1 cellular context compared by ENCODE assay signal in the genomic region with DNA sequence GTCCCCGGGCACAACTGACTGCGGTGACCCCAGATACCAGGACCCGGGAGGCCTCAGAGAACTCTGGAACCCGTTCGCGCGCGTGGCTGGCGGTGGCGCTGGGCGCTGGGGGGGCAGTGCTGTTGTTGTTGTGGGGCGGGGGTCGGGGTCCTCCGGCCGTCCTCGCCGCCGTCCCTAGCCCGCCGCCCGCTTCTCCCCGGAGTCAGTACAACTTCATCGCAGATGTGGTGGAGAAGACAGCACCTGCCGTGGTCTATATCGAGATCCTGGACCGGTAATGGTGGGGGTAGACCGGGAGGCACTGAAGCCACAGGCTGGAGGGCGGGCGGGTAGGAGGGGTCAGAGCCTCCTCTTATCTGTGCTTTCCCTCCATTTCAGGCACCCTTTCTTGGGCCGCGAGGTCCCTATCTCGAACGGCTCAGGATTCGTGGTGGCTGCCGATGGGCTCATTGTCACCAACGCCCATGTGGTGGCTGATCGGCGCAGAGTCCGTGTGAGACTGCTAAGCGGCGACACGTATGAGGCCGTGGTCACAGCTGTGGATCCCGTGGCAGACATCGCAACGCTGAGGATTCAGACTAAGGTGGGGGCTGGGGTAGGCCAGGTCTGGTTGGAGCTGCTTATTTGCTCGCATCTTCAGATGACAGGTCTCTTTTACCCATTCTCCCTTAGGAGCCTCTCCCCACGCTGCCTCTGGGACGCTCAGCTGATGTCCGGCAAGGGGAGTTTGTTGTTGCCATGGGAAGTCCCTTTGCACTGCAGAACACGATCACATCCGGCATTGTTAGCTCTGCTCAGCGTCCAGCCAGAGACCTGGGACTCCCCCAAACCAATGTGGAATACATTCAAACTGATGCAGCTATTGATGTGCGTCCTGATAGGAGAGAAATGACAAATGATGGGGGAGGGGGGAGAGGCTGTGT.
TF ChIP-seq lines count a peak whose summit lies in the region.

No MANE protein-coding gene starts in this region.

TF ChIP-seq in SK-N-SH, 30 proteins besides CTCF, POLR2A, EP300 and RAD21 (continued from another document):
- TF ChIP-seq, protein P1, sequence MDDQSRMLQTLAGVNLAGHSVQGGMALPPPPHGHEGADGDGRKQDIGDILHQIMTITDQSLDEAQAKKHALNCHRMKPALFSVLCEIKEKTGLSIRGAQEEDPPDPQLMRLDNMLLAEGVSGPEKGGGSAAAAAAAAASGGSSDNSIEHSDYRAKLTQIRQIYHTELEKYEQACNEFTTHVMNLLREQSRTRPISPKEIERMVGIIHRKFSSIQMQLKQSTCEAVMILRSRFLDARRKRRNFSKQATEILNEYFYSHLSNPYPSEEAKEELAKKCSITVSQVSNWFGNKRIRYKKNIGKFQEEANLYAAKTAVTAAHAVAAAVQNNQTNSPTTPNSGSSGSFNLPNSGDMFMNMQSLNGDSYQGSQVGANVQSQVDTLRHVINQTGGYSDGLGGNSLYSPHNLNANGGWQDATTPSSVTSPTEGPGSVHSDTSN (IDR thresholded peaks at IDR 0.05): no peak
- TF ChIP-seq TEAD4 (IDR thresholded peaks at IDR 0.05; ENCODE audit: borderline replicate concordance, insufficient read depth) (no peak), SIN3A (IDR thresholded peaks at IDR 0.05; ENCODE audit: borderline replicate concordance, low read depth, low read length) (peak; percentile 13; the same call in 1 of the 2 replicates), MEF2A (IDR thresholded peaks at IDR 0.05; ENCODE audit: borderline replicate concordance, low read depth) (no peak)
